Comparison of ENCODE assay signal across 8 cellular contexts in the genomic region with DNA sequence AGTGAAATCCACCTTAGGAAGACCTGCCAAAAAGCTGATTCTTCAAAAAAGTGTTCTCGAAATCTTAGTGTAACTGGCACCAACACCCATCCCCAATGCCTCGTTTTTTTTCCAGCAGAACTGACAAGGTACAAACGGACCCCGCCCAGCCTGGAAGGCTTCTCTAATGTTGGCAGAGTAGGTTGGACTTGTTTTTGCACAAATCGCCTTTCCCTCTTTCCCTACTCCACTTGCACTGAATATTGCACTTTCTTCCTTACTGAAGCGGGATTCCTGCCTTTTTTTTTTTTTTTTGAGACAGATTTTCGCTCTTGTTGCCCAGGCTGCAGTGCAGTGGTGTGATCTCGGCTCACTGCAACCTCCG. TPM values are rescaled to one million over a fixed set of nuclear protein-coding genes. Genes with fewer than 3 reads are reported as not detected.
A peak's percentile ranks its signal among the peaks of the same experiment; 100 is the strongest.
DNase-seq lines count a peak whose midpoint lies in the region; ATAC-seq and TF ChIP-seq lines count a peak whose summit lies in the region.

No MANE protein-coding gene starts in this region.

- peak overlapping the region; percentile 98 to 100 (median 99) for H3K4me3 Mint-ChIP-seq in CD8-positive, alpha-beta memory T cell
- H3K4me3 Mint-ChIP-seq in naive thymus-derived CD8-positive, alpha-beta T cell, result peak overlapping the region; percentile 97 to 99 (median 99)

- no peaks in the 10 kb centered on the region for H4K20me1 ChIP-seq in SU-DHL-6 (ENCODE audit: low read depth, low read length)

- peak overlapping the region; percentile 94 for H3K9ac ChIP-seq in SU-DHL-6 (ENCODE audit: low read length)

- POLR2A ChIA-PET in CD8-positive, alpha-beta memory T cell (lab: Charles Lee), result interaction anchor here (0.8 to 4.0 kb wide), 10 partner anchors 22 to 1098 kb away, joined by 3 to 67 read pairs (median 7); partner anchors contain the start of genes ARHGAP31, COX17, GSK3B and NDUFB4
- POLR2A ChIA-PET in naive thymus-derived CD8-positive, alpha-beta T cell (lab: Charles Lee), result interaction anchor here (0.6 to 3.3 kb wide), 12 partner anchors 28 to 1310 kb away, joined by 3 to 58 read pairs (median 6); partner anchors contain the start of genes ARHGAP31, B4GALT4, COX17 and GSK3B

- peak overlapping the region; percentile 96 for H3K27ac ChIP-seq in CD8-positive, alpha-beta memory T cell (ENCODE audit: low read depth, low read length)
- H3K27ac ChIP-seq in SU-DHL-6 (ENCODE audit: low read depth, low read length), result peak overlapping the region; percentile 6; the same call in 1 of the 2 replicates

- H3K36me3 ChIP-seq in CD8-positive, alpha-beta memory T cell (ENCODE audit: insufficient read depth, low read length), result no peaks in the 10 kb centered on the region
- no peaks in the 10 kb centered on the region for H3K36me3 ChIP-seq in SU-DHL-6 (ENCODE audit: low read length)

- no peaks in the 10 kb centered on the region for H3K9me2 ChIP-seq in SU-DHL-6 (replicated peaks; ENCODE audit: insufficient read depth, low read length)

- CTCF ChIA-PET in CD8-positive, alpha-beta memory T cell (lab: Charles Lee), result interaction anchor here (1.5 to 3.1 kb wide), 5 partner anchors 9 to 256 kb away, joined by 3 to 18 read pairs (median 5); partner anchors contain the start of genes POGLUT1 and TMEM39A

- H2AFZ ChIP-seq in SU-DHL-6 (ENCODE audit: low read depth, low read length, severe bottlenecking), result peak overlapping the region; percentile 75

- H3F3A ChIP-seq in SU-DHL-6 (ENCODE audit: insufficient read depth), result peaks cover 30% of the 10 kb centered on the region; the same call in 1 of the 2 replicates

- H3K36me3 Mint-ChIP-seq in CD8-positive, alpha-beta memory T cell, result peaks cover under 1 to 19% (median 3%) of the 10 kb centered on the region in 3 donors
- peaks cover under 1 to 16% (median 3%) of the 10 kb centered on the region in 3 donors for H3K36me3 Mint-ChIP-seq in naive thymus-derived CD8-positive, alpha-beta T cell

- H3K4me3 ChIP-seq in CD8-positive, alpha-beta memory T cell (ENCODE audit: low read length), result peak overlapping the region; percentile 97
- H3K4me3 ChIP-seq in SU-DHL-6 (ENCODE audit: insufficient read depth, low read length, poor library complexity, severe bottlenecking), result peak overlapping the region; percentile 96

- H3K4me1 ChIP-seq in CD8-positive, alpha-beta memory T cell (ENCODE audit: insufficient read depth, low read length), result peaks cover 30% of the 10 kb centered on the region

- peaks cover 28 to 43% (median 41%) of the 10 kb centered on the region in 3 donors for H3K4me1 Mint-ChIP-seq in CD8-positive, alpha-beta memory T cell
- peaks cover 12 to 42% (median 34%) of the 10 kb centered on the region in 4 donors for H3K4me1 Mint-ChIP-seq in naive thymus-derived CD8-positive, alpha-beta T cell

- no peaks in the 10 kb centered on the region for H3K27me3 ChIP-seq in CD8-positive, alpha-beta memory T cell (ENCODE audit: insufficient read depth, low read length, poor library complexity, severe bottlenecking)
- H3K27me3 ChIP-seq in SU-DHL-6 (ENCODE audit: low read length), result no peaks in the 10 kb centered on the region

- TF ChIP-seq CTCF in SU-DHL-6 (IDR thresholded peaks at IDR 0.05; ENCODE audit: insufficient read depth, low read length, poor library complexity, severe bottlenecking), result no peak
- no peak for TF ChIP-seq CTCF in GM10266 (IDR thresholded peaks at IDR 0.05; ENCODE audit: control insufficient read depth, insufficient read depth, low read depth, missing control alignments)

- H3K9me3 ChIP-seq in CD8-positive, alpha-beta memory T cell (ENCODE audit: low read length), result no peaks in the 10 kb centered on the region
- H3K9me3 ChIP-seq in SU-DHL-6 (ENCODE audit: insufficient read depth, low read length), result no peaks in the 10 kb centered on the region

- peaks cover 37% of the 10 kb centered on the region for H3K79me2 ChIP-seq in SU-DHL-6 (ENCODE audit: insufficient read depth, low read length)

- H3K27me3 Mint-ChIP-seq in CD8-positive, alpha-beta memory T cell, result no peaks in the 10 kb centered on the region
- H3K27me3 Mint-ChIP-seq in naive thymus-derived CD8-positive, alpha-beta T cell, result no peaks in the 10 kb centered on the region

- H3K4me2 ChIP-seq in SU-DHL-6 (ENCODE audit: low read depth, low read length, poor library complexity, severe bottlenecking), result peak overlapping the region; percentile 97

- peak overlapping the region; percentile 96 to 100 (median 100) for H3K27ac Mint-ChIP-seq in CD8-positive, alpha-beta memory T cell
- H3K27ac Mint-ChIP-seq in naive thymus-derived CD8-positive, alpha-beta T cell, result peak overlapping the region; percentile 98 to 100 (median 99)

- no peaks in the 10 kb centered on the region for H3K9me3 Mint-ChIP-seq in CD8-positive, alpha-beta memory T cell
- H3K9me3 Mint-ChIP-seq in naive thymus-derived CD8-positive, alpha-beta T cell, result no peaks in the 10 kb centered on the region

- ATAC-seq in esophagus mucosa, result peak; percentile 51
- no peak for ATAC-seq in naive thymus-derived CD8-positive, alpha-beta T cell
- no peak for ATAC-seq in HG03095 (IDR thresholded peaks at IDR 0.05; ENCODE audit: unreplicated experiment)

- no peak for DNase-seq in CD8-positive, alpha-beta memory T cell
- peak; percentile 11 for DNase-seq in H4 (ENCODE audit: low spot score)
- peak in 2 of 10 donors; percentile 1 to 62 for DNase-seq in naive thymus-derived CD8-positive, alpha-beta T cell
- no peak for DNase-seq in NCI-H524 treated with DMSO at 0.1 percent for 48 hours (lab: John Stamatoyannopoulos, UW)
- no peak for DNase-seq in GM10266 (ENCODE audit: extremely low spot score)

RNA-seq across cellular contexts. Expression of gene TIMMDC1, which starts 0.5 kb away (rescaled TPM):
- total RNA-seq in CD8-positive, alpha-beta memory T cell, result 100 to 1,000 TPM; 152 to 158 TPM
- 81.1 TPM for polyA plus RNA-seq in CD8-positive, alpha-beta memory T cell
- 112 and 128 TPM in 2 replicates for total RNA-seq in H4 (2014; rRNA removed; shearing (Covaris generic))
- total RNA-seq in esophagus mucosa, result 90.3 TPM
- total RNA-seq in naive thymus-derived CD8-positive, alpha-beta T cell, result 10 to 100 TPM; 71.0 to 72.9 TPM
- polyA plus RNA-seq in naive thymus-derived CD8-positive, alpha-beta T cell, result 10 to 100 TPM; 63.0 to 89.7 (median 75.0) TPM

RNA-seq across cellular contexts. Expression of gene POGLUT1, which starts 29.0 kb away (rescaled TPM):
- 10 to 100 TPM; 26.9 to 29.6 TPM for total RNA-seq in CD8-positive, alpha-beta memory T cell
- 33.0 TPM for polyA plus RNA-seq in CD8-positive, alpha-beta memory T cell
- total RNA-seq in H4 (2014; rRNA removed; shearing (Covaris generic)), result 26.6 and 30.8 TPM in 2 replicates
- total RNA-seq in esophagus mucosa, result 9.0 TPM
- total RNA-seq in naive thymus-derived CD8-positive, alpha-beta T cell, result 10 to 100 TPM; 40.2 to 43.0 TPM
- polyA plus RNA-seq in naive thymus-derived CD8-positive, alpha-beta T cell, result 10 to 100 TPM; 34.0 to 36.8 (median 34.2) TPM

RNA-seq across cellular contexts. Expression of gene TMEM39A, which starts 34.4 kb away (rescaled TPM):
- 10 to 100 TPM; 44.4 to 45.3 TPM for total RNA-seq in CD8-positive, alpha-beta memory T cell
- polyA plus RNA-seq in CD8-positive, alpha-beta memory T cell, result 22.1 TPM
- total RNA-seq in H4 (2014; rRNA removed; shearing (Covaris generic)), result 45.2 and 59.5 TPM in 2 replicates
- total RNA-seq in esophagus mucosa, result 13.1 TPM
- 10 to 100 TPM; 28.5 to 29.1 TPM for total RNA-seq in naive thymus-derived CD8-positive, alpha-beta T cell
- polyA plus RNA-seq in naive thymus-derived CD8-positive, alpha-beta T cell, result 10 to 100 TPM in 2 of 3 donors, 1 to 10 TPM in 1; 6.5 to 11.9 (median 10.4) TPM
